In genomic region chr11:65961267-65962135, GRCh38 we compare ENCODE assay signal across 1 cellular context.
A peak's percentile ranks its signal among the peaks of the same experiment; 100 is the strongest.
TF ChIP-seq lines count a peak whose summit lies in the region.

TSS of gene SART1 (plus strand) at chr11:65961734. CDS start at chr11:65961781, 47 bp downstream.

TF ChIP-seq in HepG2, 621 proteins besides CTCF, POLR2A, EP300 and RAD21 (continued from another document and continues in another):
- TF ChIP-seq, protein P1, sequence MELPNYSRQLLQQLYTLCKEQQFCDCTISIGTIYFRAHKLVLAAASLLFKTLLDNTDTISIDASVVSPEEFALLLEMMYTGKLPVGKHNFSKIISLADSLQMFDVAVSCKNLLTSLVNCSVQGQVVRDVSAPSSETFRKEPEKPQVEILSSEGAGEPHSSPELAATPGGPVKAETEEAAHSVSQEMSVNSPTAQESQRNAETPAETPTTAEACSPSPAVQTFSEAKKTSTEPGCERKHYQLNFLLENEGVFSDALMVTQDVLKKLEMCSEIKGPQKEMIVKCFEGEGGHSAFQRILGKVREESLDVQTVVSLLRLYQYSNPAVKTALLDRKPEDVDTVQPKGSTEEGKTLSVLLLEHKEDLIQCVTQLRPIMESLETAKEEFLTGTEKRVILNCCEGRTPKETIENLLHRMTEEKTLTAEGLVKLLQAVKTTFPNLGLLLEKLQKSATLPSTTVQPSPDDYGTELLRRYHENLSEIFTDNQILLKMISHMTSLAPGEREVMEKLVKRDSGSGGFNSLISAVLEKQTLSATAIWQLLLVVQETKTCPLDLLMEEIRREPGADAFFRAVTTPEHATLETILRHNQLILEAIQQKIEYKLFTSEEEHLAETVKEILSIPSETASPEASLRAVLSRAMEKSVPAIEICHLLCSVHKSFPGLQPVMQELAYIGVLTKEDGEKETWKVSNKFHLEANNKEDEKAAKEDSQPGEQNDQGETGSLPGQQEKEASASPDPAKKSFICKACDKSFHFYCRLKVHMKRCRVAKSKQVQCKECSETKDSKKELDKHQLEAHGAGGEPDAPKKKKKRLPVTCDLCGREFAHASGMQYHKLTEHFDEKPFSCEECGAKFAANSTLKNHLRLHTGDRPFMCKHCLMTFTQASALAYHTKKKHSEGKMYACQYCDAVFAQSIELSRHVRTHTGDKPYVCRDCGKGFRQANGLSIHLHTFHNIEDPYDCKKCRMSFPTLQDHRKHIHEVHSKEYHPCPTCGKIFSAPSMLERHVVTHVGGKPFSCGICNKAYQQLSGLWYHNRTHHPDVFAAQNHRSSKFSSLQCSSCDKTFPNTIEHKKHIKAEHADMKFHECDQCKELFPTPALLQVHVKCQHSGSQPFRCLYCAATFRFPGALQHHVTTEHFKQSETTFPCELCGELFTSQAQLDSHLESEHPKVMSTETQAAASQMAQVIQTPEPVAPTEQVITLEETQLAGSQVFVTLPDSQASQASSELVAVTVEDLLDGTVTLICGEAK (IDR thresholded peaks at IDR 0.05) = peak; percentile 77
- TF ChIP-seq, protein P1 (CRISPR knock-in tag; IDR thresholded peaks at IDR 0.05) = peak; percentile 86
- TF ChIP-seq CREB1 (IDR thresholded peaks at IDR 0.05) = no peak
- peak; percentile 68; the same call in 1 of the 2 replicates for TF ChIP-seq CREB1 (CRISPR knock-in tag; IDR thresholded peaks at IDR 0.05)
- no peak for TF ChIP-seq LCORL (IDR thresholded peaks at IDR 0.05)
- peak; percentile 59; the same call in 1 of the 2 replicates for TF ChIP-seq LCORL (CRISPR knock-in tag; IDR thresholded peaks at IDR 0.05)
- peak; percentile 69; the same call in 1 of the 2 replicates for TF ChIP-seq ZNF335 (CRISPR knock-in tag; IDR thresholded peaks at IDR 0.05)
- TF ChIP-seq ZKSCAN5 (CRISPR knock-in tag; IDR thresholded peaks at IDR 0.05) = no peak
- peak; percentile 65 for TF ChIP-seq MED8 (CRISPR knock-in tag; IDR thresholded peaks at IDR 0.05; ENCODE audit: insufficient replicate concordance)
- peak; percentile 70; the same call in 1 of the 2 replicates for TF ChIP-seq ZNF124 (CRISPR knock-in tag; IDR thresholded peaks at IDR 0.05)
- TF ChIP-seq, protein P2, sequence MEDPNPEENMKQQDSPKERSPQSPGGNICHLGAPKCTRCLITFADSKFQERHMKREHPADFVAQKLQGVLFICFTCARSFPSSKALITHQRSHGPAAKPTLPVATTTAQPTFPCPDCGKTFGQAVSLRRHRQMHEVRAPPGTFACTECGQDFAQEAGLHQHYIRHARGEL (CRISPR knock-in tag; IDR thresholded peaks at IDR 0.05) = no peak; the same call in 1 of the 2 replicates
- TF ChIP-seq NCOR1 (IDR thresholded peaks at IDR 0.05; ENCODE audit: borderline replicate concordance, low read length) = no peak
- TF ChIP-seq SCMH1 (CRISPR knock-in tag; IDR thresholded peaks at IDR 0.05; ENCODE audit: borderline replicate concordance) = no peak
- TF ChIP-seq ZSCAN25 (CRISPR knock-in tag; IDR thresholded peaks at IDR 0.05) = 0 out of 2 replicates have a peak, but pooled peaks have one; percentile 66
- no peak for TF ChIP-seq CEBPB (IDR thresholded peaks at IDR 0.05; ENCODE audit: borderline replicate concordance, low read depth, low read length)
- peak; percentile 30; the same call in 1 of the 2 replicates for TF ChIP-seq CEBPG (CRISPR knock-in tag; IDR thresholded peaks at IDR 0.05)
- TF ChIP-seq NFE2L1 (CRISPR knock-in tag; IDR thresholded peaks at IDR 0.05; ENCODE audit: borderline replicate concordance) = no peak
- TF ChIP-seq, protein P3, sequence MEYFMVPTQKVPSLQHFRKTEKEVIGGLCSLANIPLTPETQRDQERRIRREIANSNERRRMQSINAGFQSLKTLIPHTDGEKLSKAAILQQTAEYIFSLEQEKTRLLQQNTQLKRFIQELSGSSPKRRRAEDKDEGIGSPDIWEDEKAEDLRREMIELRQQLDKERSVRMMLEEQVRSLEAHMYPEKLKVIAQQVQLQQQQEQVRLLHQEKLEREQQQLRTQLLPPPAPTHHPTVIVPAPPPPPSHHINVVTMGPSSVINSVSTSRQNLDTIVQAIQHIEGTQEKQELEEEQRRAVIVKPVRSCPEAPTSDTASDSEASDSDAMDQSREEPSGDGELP (IDR thresholded peaks at IDR 0.05; ENCODE audit: borderline replicate concordance, low read depth) = peak; percentile 45; the same call in 1 of the 2 replicates
- no peak for TF ChIP-seq ONECUT2 (CRISPR knock-in tag; IDR thresholded peaks at IDR 0.05)
- peak; percentile 64 for TF ChIP-seq POGZ (CRISPR knock-in tag; IDR thresholded peaks at IDR 0.05)
- TF ChIP-seq, protein P4, sequence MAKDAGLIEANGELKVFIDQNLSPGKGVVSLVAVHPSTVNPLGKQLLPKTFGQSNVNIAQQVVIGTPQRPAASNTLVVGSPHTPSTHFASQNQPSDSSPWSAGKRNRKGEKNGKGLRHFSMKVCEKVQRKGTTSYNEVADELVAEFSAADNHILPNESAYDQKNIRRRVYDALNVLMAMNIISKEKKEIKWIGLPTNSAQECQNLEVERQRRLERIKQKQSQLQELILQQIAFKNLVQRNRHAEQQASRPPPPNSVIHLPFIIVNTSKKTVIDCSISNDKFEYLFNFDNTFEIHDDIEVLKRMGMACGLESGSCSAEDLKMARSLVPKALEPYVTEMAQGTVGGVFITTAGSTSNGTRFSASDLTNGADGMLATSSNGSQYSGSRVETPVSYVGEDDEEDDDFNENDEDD (CRISPR knock-in tag; IDR thresholded peaks at IDR 0.05; ENCODE audit: borderline replicate concordance) = peak; percentile 86; the same call in 1 of the 2 replicates
- no peak for TF ChIP-seq ZNF616 (CRISPR knock-in tag; IDR thresholded peaks at IDR 0.05; ENCODE audit: low read depth)
- no peak for TF ChIP-seq MAFG (CRISPR knock-in tag; IDR thresholded peaks at IDR 0.05)
- TF ChIP-seq ZNF737 (CRISPR knock-in tag; IDR thresholded peaks at IDR 0.05; ENCODE audit: borderline replicate concordance) = no peak
- TF ChIP-seq, protein P5, sequence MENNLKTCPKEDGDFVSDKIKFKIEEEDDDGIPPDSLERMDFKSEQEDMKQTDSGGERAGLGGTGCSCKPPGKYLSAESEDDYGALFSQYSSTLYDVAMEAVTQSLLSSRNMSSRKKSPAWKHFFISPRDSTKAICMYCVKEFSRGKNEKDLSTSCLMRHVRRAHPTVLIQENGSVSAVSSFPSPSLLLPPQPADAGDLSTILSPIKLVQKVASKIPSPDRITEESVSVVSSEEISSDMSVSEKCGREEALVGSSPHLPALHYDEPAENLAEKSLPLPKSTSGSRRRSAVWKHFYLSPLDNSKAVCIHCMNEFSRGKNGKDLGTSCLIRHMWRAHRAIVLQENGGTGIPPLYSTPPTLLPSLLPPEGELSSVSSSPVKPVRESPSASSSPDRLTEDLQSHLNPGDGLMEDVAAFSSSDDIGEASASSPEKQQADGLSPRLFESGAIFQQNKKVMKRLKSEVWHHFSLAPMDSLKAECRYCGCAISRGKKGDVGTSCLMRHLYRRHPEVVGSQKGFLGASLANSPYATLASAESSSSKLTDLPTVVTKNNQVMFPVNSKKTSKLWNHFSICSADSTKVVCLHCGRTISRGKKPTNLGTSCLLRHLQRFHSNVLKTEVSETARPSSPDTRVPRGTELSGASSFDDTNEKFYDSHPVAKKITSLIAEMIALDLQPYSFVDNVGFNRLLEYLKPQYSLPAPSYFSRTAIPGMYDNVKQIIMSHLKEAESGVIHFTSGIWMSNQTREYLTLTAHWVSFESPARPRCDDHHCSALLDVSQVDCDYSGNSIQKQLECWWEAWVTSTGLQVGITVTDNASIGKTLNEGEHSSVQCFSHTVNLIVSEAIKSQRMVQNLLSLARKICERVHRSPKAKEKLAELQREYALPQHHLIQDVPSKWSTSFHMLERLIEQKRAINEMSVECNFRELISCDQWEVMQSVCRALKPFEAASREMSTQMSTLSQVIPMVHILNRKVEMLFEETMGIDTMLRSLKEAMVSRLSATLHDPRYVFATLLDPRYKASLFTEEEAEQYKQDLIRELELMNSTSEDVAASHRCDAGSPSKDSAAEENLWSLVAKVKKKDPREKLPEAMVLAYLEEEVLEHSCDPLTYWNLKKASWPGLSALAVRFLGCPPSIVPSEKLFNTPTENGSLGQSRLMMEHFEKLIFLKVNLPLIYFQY (CRISPR knock-in tag; IDR thresholded peaks at IDR 0.05; ENCODE audit: borderline replicate concordance) = peak; percentile 64
- no peak for TF ChIP-seq ZNF326 (CRISPR knock-in tag; IDR thresholded peaks at IDR 0.05; ENCODE audit: borderline replicate concordance)
- peak; percentile 90; the same call in 1 of the 2 replicates for TF ChIP-seq ZFP91 (CRISPR knock-in tag; IDR thresholded peaks at IDR 0.05; ENCODE audit: borderline replicate concordance)
- TF ChIP-seq ZFP62 (CRISPR knock-in tag; IDR thresholded peaks at IDR 0.05) = no peak
- no peak for TF ChIP-seq TRIM22 (IDR thresholded peaks at IDR 0.05)
- TF ChIP-seq, protein P6, sequence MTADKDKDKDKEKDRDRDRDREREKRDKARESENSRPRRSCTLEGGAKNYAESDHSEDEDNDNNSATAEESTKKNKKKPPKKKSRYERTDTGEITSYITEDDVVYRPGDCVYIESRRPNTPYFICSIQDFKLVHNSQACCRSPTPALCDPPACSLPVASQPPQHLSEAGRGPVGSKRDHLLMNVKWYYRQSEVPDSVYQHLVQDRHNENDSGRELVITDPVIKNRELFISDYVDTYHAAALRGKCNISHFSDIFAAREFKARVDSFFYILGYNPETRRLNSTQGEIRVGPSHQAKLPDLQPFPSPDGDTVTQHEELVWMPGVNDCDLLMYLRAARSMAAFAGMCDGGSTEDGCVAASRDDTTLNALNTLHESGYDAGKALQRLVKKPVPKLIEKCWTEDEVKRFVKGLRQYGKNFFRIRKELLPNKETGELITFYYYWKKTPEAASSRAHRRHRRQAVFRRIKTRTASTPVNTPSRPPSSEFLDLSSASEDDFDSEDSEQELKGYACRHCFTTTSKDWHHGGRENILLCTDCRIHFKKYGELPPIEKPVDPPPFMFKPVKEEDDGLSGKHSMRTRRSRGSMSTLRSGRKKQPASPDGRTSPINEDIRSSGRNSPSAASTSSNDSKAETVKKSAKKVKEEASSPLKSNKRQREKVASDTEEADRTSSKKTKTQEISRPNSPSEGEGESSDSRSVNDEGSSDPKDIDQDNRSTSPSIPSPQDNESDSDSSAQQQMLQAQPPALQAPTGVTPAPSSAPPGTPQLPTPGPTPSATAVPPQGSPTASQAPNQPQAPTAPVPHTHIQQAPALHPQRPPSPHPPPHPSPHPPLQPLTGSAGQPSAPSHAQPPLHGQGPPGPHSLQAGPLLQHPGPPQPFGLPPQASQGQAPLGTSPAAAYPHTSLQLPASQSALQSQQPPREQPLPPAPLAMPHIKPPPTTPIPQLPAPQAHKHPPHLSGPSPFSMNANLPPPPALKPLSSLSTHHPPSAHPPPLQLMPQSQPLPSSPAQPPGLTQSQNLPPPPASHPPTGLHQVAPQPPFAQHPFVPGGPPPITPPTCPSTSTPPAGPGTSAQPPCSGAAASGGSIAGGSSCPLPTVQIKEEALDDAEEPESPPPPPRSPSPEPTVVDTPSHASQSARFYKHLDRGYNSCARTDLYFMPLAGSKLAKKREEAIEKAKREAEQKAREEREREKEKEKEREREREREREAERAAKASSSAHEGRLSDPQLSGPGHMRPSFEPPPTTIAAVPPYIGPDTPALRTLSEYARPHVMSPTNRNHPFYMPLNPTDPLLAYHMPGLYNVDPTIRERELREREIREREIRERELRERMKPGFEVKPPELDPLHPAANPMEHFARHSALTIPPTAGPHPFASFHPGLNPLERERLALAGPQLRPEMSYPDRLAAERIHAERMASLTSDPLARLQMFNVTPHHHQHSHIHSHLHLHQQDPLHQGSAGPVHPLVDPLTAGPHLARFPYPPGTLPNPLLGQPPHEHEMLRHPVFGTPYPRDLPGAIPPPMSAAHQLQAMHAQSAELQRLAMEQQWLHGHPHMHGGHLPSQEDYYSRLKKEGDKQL (CRISPR knock-in tag; IDR thresholded peaks at IDR 0.05; ENCODE audit: low read depth) = no peak
